ENCODE assay signal across 27 cellular contexts in the genomic region with DNA sequence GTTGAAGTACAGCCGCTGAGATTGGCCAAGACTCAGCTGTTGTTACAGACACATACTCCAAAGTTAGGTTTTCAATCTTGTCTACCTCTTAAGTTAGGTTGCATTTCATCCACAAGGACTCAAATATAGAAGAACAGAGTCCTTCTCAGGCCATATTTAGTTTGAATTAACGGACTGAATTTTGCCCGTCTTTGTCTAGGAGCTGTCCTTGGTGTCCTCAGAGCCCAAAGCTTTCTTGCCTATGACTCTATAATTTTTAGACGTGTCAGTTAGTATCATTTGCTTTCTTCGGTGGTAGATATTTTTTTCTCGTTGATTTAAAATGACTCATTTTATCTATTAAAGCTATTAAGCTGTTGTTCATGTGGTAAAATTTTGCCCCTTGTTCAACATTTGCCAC.
"Had no signal": no experiment of that assay in that cellular context is flagged by ENCODE, and none has a peak within 500 bp of the region (broad histone marks: within the 10 kb centered on the region; RNA-seq: fewer than 3 reads in every experiment).

No MANE protein-coding gene starts in this region.

- H3K9me3 ChIP-seq: stomach, suprapubic skin, testis, thoracic aorta, thyroid gland, tibial nerve, transverse colon, upper lobe of left lung, upper lobe of right lung, uterus, vagina had no signal

- DNase-seq: stimulated activated CD4-positive, alpha-beta T cell treated with anti-CD3 and anti-CD28 coated beads, Interleukin-2, amount 100 ng/mL, for 48 hours; stimulated activated CD4-positive, alpha-beta T cell treated with anti-CD3 and anti-CD28 coated beads, Interleukin-4, amount 100 ng/mL, for 1 hour; stimulated activated CD4-positive, alpha-beta T cell treated with anti-CD3 and anti-CD28 coated beads, Interleukin-4, amount 100 ng/mL, for 24 hours; stimulated activated CD4-positive, alpha-beta T cell treated with anti-CD3 and anti-CD28 coated beads, Interleukin-4, amount 100 ng/mL, for 4 hours; stimulated activated CD8-positive, alpha-beta memory T cell treated with anti-CD3 and anti-CD28 coated beads, Interleukin-4, amount 100 ng/mL, for 48 hours; stimulated activated naive B cell treated with anti-CD40 and anti-IgM and Interleukin-4, amounts not matched to agents 10 μg/mL and 1 μg/mL and 100 μg/mL, for 72 hours; stimulated activated naive CD4-positive, alpha-beta T cell; stimulated activated naive CD4-positive, alpha-beta T cell treated with Interleukin-2 at 50 U/mL for 16 hours; stimulated activated naive CD8-positive, alpha-beta T cell treated with anti-CD3 and anti-CD28 coated beads, Interleukin-15, amount 100 ng/mL, for 72 hours; stimulated activated naive CD8-positive, alpha-beta T cell treated with anti-CD3 and anti-CD28 coated beads, Interleukin-15, Interleukin-2, amounts not matched to agents 100 U/mL and 50 U/mL, for 24 hours; stomach; substantia nigra; testis; thyroid gland; tibial artery; transverse colon; trophoblast cell; upper lobe of left lung; upper lobe of right lung; uterus had no signal

- H3K4me3 ChIP-seq: stomach, suprapubic skin, testis, thoracic aorta, thyroid gland, tibial artery, tibial nerve, transverse colon, upper lobe of left lung, upper lobe of right lung, uterus, vagina had no signal

- FAIRE-seq: urothelium cell line had no signal

- H3K36me3 ChIP-seq: stomach, suprapubic skin, thoracic aorta, thyroid gland, tibial artery, tibial nerve, transverse colon, upper lobe of left lung, upper lobe of right lung, uterus, vagina had no signal

- ATAC-seq: stimulated activated effector memory CD8-positive, alpha-beta T cell treated with anti-CD3 and anti-CD28 coated beads, Interleukin-12 subunit alpha, Interleukin-12 subunit beta, amount 100 ng/mL, for 72 hours; stimulated activated memory B cell treated with anti-CD40 and anti-IgM and Interleukin-4, amounts not matched to agents 10 μg/mL and 1 μg/mL and 100 μg/mL, for 72 hours; stimulated activated naive B cell treated with anti-CD40 and anti-IgM and Interleukin-4, amounts not matched to agents 10 μg/mL and 1 μg/mL and 100 μg/mL, for 72 hours; stimulated activated naive CD8-positive, alpha-beta T cell treated with anti-CD3 and anti-CD28 coated beads, Interleukin-15, amount 100 ng/mL, for 72 hours; stimulated activated naive CD8-positive, alpha-beta T cell treated with anti-CD3 and anti-CD28 coated beads, Interleukin-15, Interleukin-2, amounts not matched to agents 100 U/mL and 50 U/mL, for 24 hours; upper lobe of right lung had no signal

- H3K27me3 ChIP-seq: stomach, suprapubic skin, testis, thyroid gland, tibial artery, tibial nerve, transverse colon, upper lobe of left lung, upper lobe of right lung, uterus, vagina had no signal

- H3K27ac ChIP-seq: stomach, suprapubic skin, testis, thoracic aorta, thyroid gland, tibial artery, tibial nerve, transverse colon, upper lobe of left lung, upper lobe of right lung, uterus, vagina had no signal

- H3K4me1 ChIP-seq: suprapubic skin, testis, thyroid gland, tibial artery, tibial nerve, transverse colon, upper lobe of right lung, uterus had no signal
